1 cellular context compared by ENCODE assay signal in the genomic region with DNA sequence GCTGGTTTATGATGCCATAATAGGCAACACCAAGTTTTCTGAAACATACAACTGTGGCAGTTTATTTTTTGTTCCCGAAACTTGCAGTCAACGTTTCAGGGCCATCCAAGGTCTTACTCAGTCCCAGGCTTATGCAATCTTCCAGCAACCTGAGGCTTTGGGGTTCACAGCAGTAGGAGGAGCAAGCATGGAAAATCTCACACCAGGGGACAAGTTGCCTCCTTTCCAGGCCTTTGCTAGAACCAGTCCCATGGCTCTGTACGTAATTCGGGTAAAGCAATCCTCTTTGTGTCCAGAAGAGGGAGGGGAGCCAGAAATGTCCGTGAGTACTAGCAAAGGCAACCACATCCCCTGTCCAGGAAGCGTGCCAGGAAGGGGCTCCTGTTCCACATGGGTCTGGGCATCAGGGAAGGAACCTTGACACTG.
TF ChIP-seq lines count a peak whose summit lies in the region.

No MANE protein-coding gene starts in this region.

TF ChIP-seq in GM23338, 12 proteins besides CTCF, POLR2A, EP300 and RAD21 (continued from another document):
- TF ChIP-seq, protein P1, sequence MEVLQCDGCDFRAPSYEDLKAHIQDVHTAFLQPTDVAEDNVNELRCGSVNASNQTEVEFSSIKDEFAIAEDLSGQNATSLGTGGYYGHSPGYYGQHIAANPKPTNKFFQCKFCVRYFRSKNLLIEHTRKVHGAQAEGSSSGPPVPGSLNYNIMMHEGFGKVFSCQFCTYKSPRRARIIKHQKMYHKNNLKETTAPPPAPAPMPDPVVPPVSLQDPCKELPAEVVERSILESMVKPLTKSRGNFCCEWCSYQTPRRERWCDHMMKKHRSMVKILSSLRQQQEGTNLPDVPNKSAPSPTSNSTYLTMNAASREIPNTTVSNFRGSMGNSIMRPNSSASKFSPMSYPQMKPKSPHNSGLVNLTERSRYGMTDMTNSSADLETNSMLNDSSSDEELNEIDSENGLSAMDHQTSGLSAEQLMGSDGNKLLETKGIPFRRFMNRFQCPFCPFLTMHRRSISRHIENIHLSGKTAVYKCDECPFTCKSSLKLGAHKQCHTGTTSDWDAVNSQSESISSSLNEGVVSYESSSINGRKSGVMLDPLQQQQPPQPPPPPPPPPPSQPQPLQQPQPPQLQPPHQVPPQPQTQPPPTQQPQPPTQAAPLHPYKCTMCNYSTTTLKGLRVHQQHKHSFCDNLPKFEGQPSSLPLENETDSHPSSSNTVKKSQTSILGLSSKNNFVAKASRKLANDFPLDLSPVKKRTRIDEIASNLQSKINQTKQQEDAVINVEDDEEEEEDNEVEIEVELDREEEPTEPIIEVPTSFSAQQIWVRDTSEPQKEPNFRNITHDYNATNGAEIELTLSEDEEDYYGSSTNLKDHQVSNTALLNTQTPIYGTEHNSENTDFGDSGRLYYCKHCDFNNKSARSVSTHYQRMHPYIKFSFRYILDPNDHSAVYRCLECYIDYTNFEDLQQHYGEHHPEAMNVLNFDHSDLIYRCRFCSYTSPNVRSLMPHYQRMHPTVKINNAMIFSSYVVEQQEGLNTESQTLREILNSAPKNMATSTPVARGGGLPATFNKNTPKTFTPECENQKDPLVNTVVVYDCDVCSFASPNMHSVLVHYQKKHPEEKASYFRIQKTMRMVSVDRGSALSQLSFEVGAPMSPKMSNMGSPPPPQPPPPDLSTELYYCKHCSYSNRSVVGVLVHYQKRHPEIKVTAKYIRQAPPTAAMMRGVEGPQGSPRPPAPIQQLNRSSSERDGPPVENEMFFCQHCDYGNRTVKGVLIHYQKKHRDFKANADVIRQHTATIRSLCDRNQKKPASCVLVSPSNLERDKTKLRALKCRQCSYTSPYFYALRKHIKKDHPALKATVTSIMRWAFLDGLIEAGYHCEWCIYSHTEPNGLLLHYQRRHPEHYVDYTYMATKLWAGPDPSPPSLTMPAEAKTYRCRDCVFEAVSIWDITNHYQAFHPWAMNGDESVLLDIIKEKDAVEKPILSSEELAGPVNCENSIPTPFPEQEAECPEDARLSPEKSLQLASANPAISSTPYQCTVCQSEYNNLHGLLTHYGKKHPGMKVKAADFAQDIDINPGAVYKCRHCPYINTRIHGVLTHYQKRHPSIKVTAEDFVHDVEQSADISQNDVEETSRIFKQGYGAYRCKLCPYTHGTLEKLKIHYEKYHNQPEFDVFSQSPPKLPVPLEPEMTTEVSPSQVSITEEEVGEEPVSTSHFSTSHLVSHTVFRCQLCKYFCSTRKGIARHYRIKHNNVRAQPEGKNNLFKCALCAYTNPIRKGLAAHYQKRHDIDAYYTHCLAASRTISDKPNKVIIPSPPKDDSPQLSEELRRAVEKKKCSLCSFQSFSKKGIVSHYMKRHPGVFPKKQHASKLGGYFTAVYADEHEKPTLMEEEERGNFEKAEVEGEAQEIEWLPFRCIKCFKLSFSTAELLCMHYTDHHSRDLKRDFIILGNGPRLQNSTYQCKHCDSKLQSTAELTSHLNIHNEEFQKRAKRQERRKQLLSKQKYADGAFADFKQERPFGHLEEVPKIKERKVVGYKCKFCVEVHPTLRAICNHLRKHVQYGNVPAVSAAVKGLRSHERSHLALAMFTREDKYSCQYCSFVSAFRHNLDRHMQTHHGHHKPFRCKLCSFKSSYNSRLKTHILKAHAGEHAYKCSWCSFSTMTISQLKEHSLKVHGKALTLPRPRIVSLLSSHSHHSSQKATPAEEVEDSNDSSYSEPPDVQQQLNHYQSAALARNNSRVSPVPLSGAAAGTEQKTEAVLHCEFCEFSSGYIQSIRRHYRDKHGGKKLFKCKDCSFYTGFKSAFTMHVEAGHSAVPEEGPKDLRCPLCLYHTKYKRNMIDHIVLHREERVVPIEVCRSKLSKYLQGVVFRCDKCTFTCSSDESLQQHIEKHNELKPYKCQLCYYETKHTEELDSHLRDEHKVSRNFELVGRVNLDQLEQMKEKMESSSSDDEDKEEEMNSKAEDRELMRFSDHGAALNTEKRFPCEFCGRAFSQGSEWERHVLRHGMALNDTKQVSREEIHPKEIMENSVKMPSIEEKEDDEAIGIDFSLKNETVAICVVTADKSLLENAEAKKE (CRISPR knock-in tag; IDR thresholded peaks at IDR 0.05): no peak
- TF ChIP-seq STAT1 (IDR thresholded peaks at IDR 0.05; ENCODE audit: unreplicated experiment) (no peak), EZH2 (IDR thresholded peaks at IDR 0.05; ENCODE audit: low read depth, unreplicated experiment) (no peak), NANOG (IDR thresholded peaks at IDR 0.05; ENCODE audit: borderline replicate concordance) (no peak), JUNB (IDR thresholded peaks at IDR 0.05; ENCODE audit: unreplicated experiment) (no peak), CREB1 (CRISPR knock-in tag; IDR thresholded peaks at IDR 0.05; ENCODE audit: low read depth) (no peak), ZNF114 (CRISPR knock-in tag; IDR thresholded peaks at IDR 0.05) (no peak), EZH2phosphoT487 (IDR thresholded peaks at IDR 0.05; ENCODE audit: unreplicated experiment) (no peak), ZNF331 (CRISPR knock-in tag; IDR thresholded peaks at IDR 0.05; ENCODE audit: low read depth) (no peak), POLR2AphosphoS5 (IDR thresholded peaks at IDR 0.05; ENCODE audit: low read depth) (no peak), REST (IDR thresholded peaks at IDR 0.05; ENCODE audit: unreplicated experiment) (no peak)
